In genomic region chr16:57644383-57645014, GRCh38 we compare ENCODE assay signal across 1 cellular context.
A peak's percentile ranks its signal among the peaks of the same experiment; 100 is the strongest.
TF ChIP-seq lines count a peak whose summit lies in the region.

No MANE protein-coding gene starts in this region.

TF ChIP-seq in HepG2, 621 proteins besides CTCF, POLR2A, EP300 and RAD21:
- 0 out of 2 replicates have a peak, but pooled peaks have one; percentile 11 for TF ChIP-seq ZNF225 (CRISPR knock-in tag; IDR thresholded peaks at IDR 0.05)
- TF ChIP-seq SAFB2 (CRISPR knock-in tag; IDR thresholded peaks at IDR 0.05; ENCODE audit: borderline replicate concordance, low read depth) = no peak
- TF ChIP-seq PRDM10 (CRISPR knock-in tag; IDR thresholded peaks at IDR 0.05; ENCODE audit: low read depth) = no peak
- TF ChIP-seq ZBTB7A (CRISPR knock-in tag; IDR thresholded peaks at IDR 0.05) = 0 out of 2 replicates have a peak, but pooled peaks have one; percentile 25
- 0 out of 2 replicates have a peak, but pooled peaks have one; percentile 21 for TF ChIP-seq FOXP1 (IDR thresholded peaks at IDR 0.05)
- TF ChIP-seq FOXP1 (CRISPR knock-in tag; IDR thresholded peaks at IDR 0.05) = no peak
- TF ChIP-seq MNT (IDR thresholded peaks at IDR 0.05) = peak; percentile 73
- 0 out of 2 replicates have a peak, but pooled peaks have one; percentile 20 for TF ChIP-seq ZNF207 (IDR thresholded peaks at IDR 0.05; ENCODE audit: borderline replicate concordance)
- TF ChIP-seq ZSCAN20 (CRISPR knock-in tag; IDR thresholded peaks at IDR 0.05; ENCODE audit: borderline replicate concordance) = no peak
